ENCODE assay signal across 20 cellular contexts in the genomic region with DNA sequence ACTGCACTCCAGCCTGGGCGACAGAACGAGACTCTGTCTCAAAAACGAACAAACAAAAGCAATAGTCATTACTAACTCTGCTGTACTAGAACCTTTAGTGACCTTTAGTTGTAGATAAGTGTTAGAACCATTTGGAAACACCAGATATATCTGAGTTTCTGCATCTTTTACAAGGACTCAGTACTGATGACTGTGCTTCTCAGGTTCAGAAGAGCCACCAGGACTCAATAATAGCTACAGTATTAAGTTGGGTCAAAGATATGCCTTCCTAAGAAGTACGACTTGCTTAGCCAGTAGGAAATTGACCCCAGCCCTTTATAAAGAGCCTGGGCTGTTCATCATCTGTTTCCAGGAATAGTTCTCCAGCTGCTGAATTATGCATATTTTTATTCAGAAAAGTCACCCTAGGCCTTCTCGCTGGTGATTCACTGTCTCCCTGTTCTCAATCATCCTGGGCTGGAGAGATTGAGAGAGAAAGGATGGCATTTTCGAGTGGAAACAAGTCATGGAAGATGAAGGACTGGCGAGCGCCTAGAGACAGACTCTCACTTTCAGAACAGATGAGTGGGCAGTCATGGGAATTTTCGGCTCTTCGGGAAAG.
"Had no signal": no experiment of that assay in that cellular context is flagged by ENCODE, and none has a peak within 500 bp of the region (broad histone marks: within the 10 kb centered on the region; RNA-seq: fewer than 3 reads in every experiment).

No MANE protein-coding gene starts in this region.

- H3K9me3 ChIP-seq: adrenal gland, mucosa of descending colon, stomach, thoracic aorta, upper lobe of right lung had no signal

- H3K27me3 ChIP-seq: adrenal gland, stomach, upper lobe of right lung had no signal

- H3K9me3 Mint-ChIP-seq: activated CD4-positive, alpha-beta T cell treated with anti-CD3 and anti-CD28 coated beads, Interleukin-2, amount 10 ng/mL, durations not matched to agents 24 days and 14 days; brain; central memory CD8-positive, alpha-beta T cell; memory B cell; natural killer cell; WTC11 had no signal

- H3K4me3 Mint-ChIP-seq: activated CD4-positive, alpha-beta T cell treated with anti-CD3 and anti-CD28 coated beads, Interleukin-2, amount 10 ng/mL, durations not matched to agents 24 days and 14 days; brain; central memory CD8-positive, alpha-beta T cell; memory B cell; natural killer cell; T-helper 17 cell; WTC11 had no signal

- H3K4me1 Mint-ChIP-seq: WTC11 had no signal

- ATAC-seq: esophagus mucosa, left ventricle myocardium superior, natural killer cell, right cardiac atrium, T-helper 17 cell, upper lobe of right lung, WTC11 had no signal

- H3K4me3 ChIP-seq: adrenal gland, mucosa of descending colon, stomach, thoracic aorta, upper lobe of right lung had no signal

- H3K36me3 ChIP-seq: adrenal gland, stomach, thoracic aorta, upper lobe of right lung had no signal

- DNase-seq: activated CD4-positive, alpha-beta T cell treated with anti-CD3 and anti-CD28 coated beads, Interleukin-2, amount 10 ng/mL, durations not matched to agents 24 days and 14 days; activated CD8-positive, alpha-beta memory T cell treated with anti-CD3 and anti-CD28 coated beads for 24 hours; activated naive CD4-positive, alpha-beta T cell treated with anti-CD3 and anti-CD28 coated beads, Interleukin-2, amount 50 U/mL, for 16 hours; adrenal gland; hippocampal formation; left ventricle myocardium superior; natural killer cell; occipital lobe; right cardiac atrium; stomach; T-helper 17 cell; upper lobe of right lung had no signal

- H3K27me3 Mint-ChIP-seq: brain; central memory CD8-positive, alpha-beta T cell; memory B cell; progenitor cell of endocrine pancreas; T-helper 17 cell had no signal

- H3K36me3 Mint-ChIP-seq: natural killer cell, WTC11 had no signal

- H3K27ac Mint-ChIP-seq: activated CD4-positive, alpha-beta T cell treated with anti-CD3 and anti-CD28 coated beads, Interleukin-2, amount 10 ng/mL, durations not matched to agents 24 days and 14 days; memory B cell; natural killer cell; T-helper 17 cell; WTC11 had no signal

- H3K4me1 ChIP-seq: adrenal gland, upper lobe of right lung had no signal
